Comparison of ENCODE assay signal across 29 cellular contexts in the genomic region with DNA sequence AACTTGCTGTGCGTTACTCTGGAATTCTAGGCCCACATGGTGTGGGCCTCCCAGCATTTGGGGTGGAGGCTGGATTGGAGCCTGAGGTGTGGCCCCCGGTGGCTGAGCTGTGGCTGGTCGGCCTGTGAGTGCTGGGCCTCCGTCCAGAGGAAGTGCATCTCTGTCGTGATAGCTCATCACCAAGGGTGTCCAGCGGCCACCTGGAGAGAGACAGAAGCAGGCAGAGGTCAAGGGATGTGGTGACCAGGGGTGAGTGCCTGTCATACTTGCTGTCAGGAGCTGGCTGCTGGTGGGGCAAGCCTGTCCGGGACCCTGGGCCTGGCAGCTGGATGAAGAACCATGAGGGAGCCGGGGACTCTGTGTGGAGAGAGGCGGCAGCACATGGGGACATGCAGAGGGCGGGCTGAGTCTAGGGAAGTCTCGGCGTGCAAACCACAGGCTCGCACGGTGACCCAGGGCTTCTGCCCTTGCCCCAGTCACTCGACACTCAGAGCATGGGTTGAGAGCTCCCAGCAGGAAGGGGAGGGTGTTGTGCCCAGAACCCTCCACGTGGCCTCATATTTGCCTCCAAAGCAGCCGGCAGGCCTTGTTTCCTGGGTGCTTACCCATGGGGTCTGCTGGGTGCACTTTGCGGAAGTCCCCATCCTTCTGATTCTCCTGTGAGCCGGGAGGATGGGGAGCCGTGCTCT. TPM values are rescaled to one million over a fixed set of nuclear protein-coding genes. Genes with fewer than 3 reads are reported as not detected.
DNase-seq lines count a peak whose midpoint lies in the region; ATAC-seq, FAIRE-seq and TF ChIP-seq lines count a peak whose summit lies in the region.
"Had no signal": no experiment of that assay in that cellular context is flagged by ENCODE, and none has a peak within 500 bp of the region (broad histone marks: within the 10 kb centered on the region; RNA-seq: fewer than 3 reads in every experiment).

No MANE protein-coding gene starts in this region.

- H3K4me3 ChIP-seq in left ventricle myocardium inferior, result no peak overlapping the region
- H3K4me3 ChIP-seq in vagina, result no peak overlapping the region
- H3K4me3 ChIP-seq: A549, cardiac muscle cell, mucosa of descending colon, right lobe of liver had no signal

- no peaks in the 10 kb centered on the region for H3K36me3 Mint-ChIP-seq in endothelial cell (ENCODE audit: low read depth, unreplicated experiment)
- H3K36me3 Mint-ChIP-seq: activated naive CD8-positive, alpha-beta T cell had no signal

- H3K9me3 ChIP-seq in left ventricle myocardium inferior (replicated peaks) (no peaks in the 10 kb centered on the region), vagina (no peaks in the 10 kb centered on the region)
- H3K9me3 ChIP-seq: A549, mucosa of descending colon, right lobe of liver had no signal

- H3K4me3 Mint-ChIP-seq in endothelial cell (ENCODE audit: unreplicated experiment), result no peak overlapping the region
- H3K4me3 Mint-ChIP-seq: activated CD8-positive, alpha-beta T cell treated with anti-CD3 and anti-CD28 coated beads for 36 hours; activated naive CD8-positive, alpha-beta T cell; activated T-helper 17 cell treated with anti-CD3 and anti-CD28 coated beads, Interleukin-2, amount 50 U/mL, for 72 hours; neural crest cell; T-helper 17 cell had no signal

- DNase-seq in cardiac septum (ENCODE audit: low spot score) (peak; percentile 71), left ventricle myocardium inferior (no peak), islet precursor cell (peak; percentile 56), sciatic nerve (ENCODE audit: low spot score) (no peak), vagina (ENCODE audit: extremely low spot score in 2 of 2) (peak in 1 of 2 donors; percentile 81), endothelial cell (ENCODE audit: low spot score) (no peak), RCC 7860 (ENCODE audit: low spot score) (no peak), NCI-H748 (lab: John Stamatoyannopoulos, UW; ENCODE audit: unreplicated experiment) (no peak)
- DNase-seq: activated CD8-positive, alpha-beta T cell treated with anti-CD3 and anti-CD28 coated beads for 36 hours; AML-193; anterior cingulate cortex; DMS53; left ventricle myocardium superior; NCI-H1417 treated with DMSO at 0.1 percent for 48 hours; NCI-H2081 treated with DMSO at 0.1 percent for 48 hours; NCI-H345; NCI-H748 treated with DMSO at 0.1 percent for 48 hours; stimulated activated naive CD4-positive, alpha-beta T cell treated with Interleukin-2 at 50 U/mL for 16 hours; T-helper 17 cell had no signal

- TF ChIP-seq CTCF in left ventricle myocardium inferior (IDR thresholded peaks at IDR 0.05; ENCODE audit: borderline replicate concordance) (no peak), vagina (IDR thresholded peaks at IDR 0.05) (no peak), endothelial cell (IDR thresholded peaks at IDR 0.05; ENCODE audit: unreplicated experiment) (no peak)

- peak; percentile 5 for ATAC-seq in sciatic nerve
- ATAC-seq: A549; activated CD8-positive, alpha-beta T cell treated with anti-CD3 and anti-CD28 coated beads for 36 hours; activated T-helper 17 cell treated with anti-CD3 and anti-CD28 coated beads, Interleukin-2, amount 50 U/mL, for 72 hours; left ventricle myocardium superior; mucosa of descending colon; right lobe of liver; T-helper 17 cell had no signal

- peaks cover 17% of the 10 kb centered on the region for H3K4me1 ChIP-seq in left ventricle myocardium inferior
- H3K4me1 ChIP-seq in vagina, result peaks cover 30% of the 10 kb centered on the region

- peaks cover 4% of the 10 kb centered on the region for H3K27me3 Mint-ChIP-seq in endothelial cell (ENCODE audit: unreplicated experiment)

- no peak overlapping the region for H3K27ac Mint-ChIP-seq in endothelial cell (ENCODE audit: unreplicated experiment)
- H3K27ac Mint-ChIP-seq: activated CD8-positive, alpha-beta T cell treated with anti-CD3 and anti-CD28 coated beads for 36 hours; activated naive CD8-positive, alpha-beta T cell; activated T-helper 17 cell treated with anti-CD3 and anti-CD28 coated beads, Interleukin-2, amount 50 U/mL, for 72 hours; T-helper 17 cell had no signal

- H3K27ac ChIP-seq in left ventricle myocardium inferior (replicated peaks), result no peak overlapping the region
- H3K27ac ChIP-seq in vagina, result peak overlapping the region; percentile 4
- H3K27ac ChIP-seq: cardiac muscle cell, KMS-11, right lobe of liver had no signal

- H3K36me3 ChIP-seq in left ventricle myocardium inferior (no peaks in the 10 kb centered on the region), vagina (no peaks in the 10 kb centered on the region)
- H3K36me3 ChIP-seq: cardiac muscle cell, right lobe of liver had no signal

- H3K9me3 Mint-ChIP-seq in endothelial cell (ENCODE audit: unreplicated experiment), result no peaks in the 10 kb centered on the region
- H3K9me3 Mint-ChIP-seq: activated CD8-positive, alpha-beta T cell treated with anti-CD3 and anti-CD28 coated beads for 36 hours; activated T-helper 17 cell treated with anti-CD3 and anti-CD28 coated beads, Interleukin-2, amount 50 U/mL, for 72 hours; neural crest cell had no signal

- no peaks in the 10 kb centered on the region for H3K4me1 Mint-ChIP-seq in endothelial cell (ENCODE audit: unreplicated experiment)
- H3K4me1 Mint-ChIP-seq: activated T-helper 17 cell treated with anti-CD3 and anti-CD28 coated beads, Interleukin-2, amount 50 U/mL, for 72 hours; T-helper 17 cell had no signal

- intact Hi-C loops in cardiac septum (cut with DNase I), result no loop called here
- intact Hi-C loops in left ventricle myocardium inferior (cut with micrococcal nuclease), result loop anchor here (10.0 kb wide), 1 partner anchor 516 kb away; no protein-coding TSS in a partner anchor
- intact Hi-C loops in sciatic nerve (cut with DNase I), result no loop called here
- intact Hi-C loops in vagina (cut with DNase I), result no loop called here

- TF ChIP-seq POLR2A in vagina (IDR thresholded peaks at IDR 0.05), result no peak

- peaks cover 33% of the 10 kb centered on the region for H3K27me3 ChIP-seq in left ventricle myocardium inferior (ENCODE audit: low read depth)
- no peaks in the 10 kb centered on the region for H3K27me3 ChIP-seq in vagina
- H3K27me3 ChIP-seq: right lobe of liver had no signal

- FAIRE-seq in RCC 7860 (lab: Jason Lieb, UNC), result no peak
- FAIRE-seq: A549, endometrium had no signal

RNA-seq across cellular contexts. Expression of a gene that starts 6.2 kb away (rescaled TPM):
- total RNA-seq in cardiac septum (6.9 TPM), left ventricle myocardium inferior (1.2 TPM), sciatic nerve (52.5 TPM), vagina (5.4 TPM), endothelial cell (ENCODE audit: unreplicated experiment) (1.3 TPM)
- total RNA-seq: G401, T-helper 17 cell had no signal

Comparison
In these comparisons a context has a peak if more than half of its experiments do, and no peak if none do; other contexts are left out.
1. DNase-seq: peak in cardiac septum (single experiment) and islet precursor cell (single experiment); none in left ventricle myocardium inferior (single experiment), sciatic nerve (single experiment), endothelial cell (single experiment), RCC 7860 (single experiment) and NCI-H748 (single experiment).